Comparison of ENCODE assay signal across 13 cellular contexts in the genomic region with DNA sequence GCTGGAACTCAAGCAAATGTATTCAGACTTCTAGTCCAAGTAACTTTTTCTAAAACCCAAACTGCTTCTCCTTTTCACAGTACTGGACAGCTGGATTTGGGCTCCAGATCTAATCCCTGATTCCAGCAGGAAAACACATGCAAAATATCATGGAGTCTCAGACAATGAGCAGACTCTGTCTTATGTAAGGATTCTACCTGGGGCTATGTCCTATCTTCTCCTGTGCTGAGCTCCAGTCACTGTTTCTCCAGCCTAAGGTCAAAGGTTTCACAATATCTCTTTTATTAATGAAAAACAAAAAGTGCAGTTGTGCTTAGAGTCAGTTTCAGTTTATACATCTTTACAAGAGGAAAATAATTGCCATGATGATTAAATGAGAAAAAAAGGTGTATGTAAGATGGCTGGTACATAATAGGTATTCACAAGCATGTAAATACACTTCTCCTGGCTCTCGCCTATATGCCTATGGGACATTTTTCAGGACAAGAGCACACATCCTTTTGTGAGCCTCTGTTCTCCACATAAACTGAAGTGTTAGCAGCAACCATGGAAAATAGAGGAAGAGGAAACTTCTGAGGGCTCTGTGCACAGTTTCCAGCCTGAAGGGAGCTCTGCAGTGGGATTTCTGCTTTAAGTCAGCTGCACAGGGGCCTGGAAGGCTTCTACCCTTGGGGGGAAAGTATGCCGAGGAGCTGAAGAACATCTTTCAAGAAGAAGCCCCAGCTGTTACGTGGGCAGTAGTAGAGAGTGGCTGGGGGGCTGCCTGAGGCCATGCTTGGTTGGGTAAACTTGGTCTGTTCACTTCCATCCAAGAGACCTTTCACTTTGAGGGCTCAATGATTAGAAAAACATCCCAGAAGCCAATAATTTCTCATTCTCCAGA.
A peak's percentile ranks its signal among the peaks of the same experiment; 100 is the strongest.
DNase-seq lines count a peak whose midpoint lies in the region; ATAC-seq, FAIRE-seq and TF ChIP-seq lines count a peak whose summit lies in the region.
"Had no signal": no experiment of that assay in that cellular context is flagged by ENCODE, and none has a peak within 500 bp of the region (broad histone marks: within the 10 kb centered on the region; RNA-seq: fewer than 3 reads in every experiment).

No MANE protein-coding gene starts in this region.

- FAIRE-seq in kidney (lab: Jason Lieb, UNC): no peak

- H3K79me2 ChIP-seq in PC-9 (ENCODE audit: low read depth) (no peaks in the 10 kb centered on the region), osteoblast (ENCODE audit: insufficient read depth, low read length) (no peaks in the 10 kb centered on the region)

- H3K4me3 ChIP-seq in PC-9 (no peak overlapping the region), esophagus (ENCODE audit: low read depth in 1 of 2, low read length in 2 of 2) (no peak overlapping the region), osteoblast (ENCODE audit: insufficient read depth, low read length) (no peak overlapping the region), kidney (ENCODE audit: low read length in 2 of 2) (no peak overlapping the region)

- TF ChIP-seq CTCF in PC-9 (conservative IDR thresholded peaks at IDR 0.05): no peak
- TF ChIP-seq CTCF in osteoblast (IDR thresholded peaks at IDR 0.05; ENCODE audit: extremely low read depth, low read depth, low read length): no peak
- no peak for TF ChIP-seq CTCF in kidney (IDR thresholded peaks at IDR 0.05; ENCODE audit: borderline replicate concordance, extremely low read depth, insufficient read depth)

- H3K4me1 ChIP-seq in PC-9 (replicated peaks; ENCODE audit: insufficient read depth) (peaks cover 51% of the 10 kb centered on the region), esophagus (ENCODE audit: control insufficient read depth in 2 of 2, insufficient read depth in 2 of 2, low read length in 1 of 2) (peaks cover 0 to 2% of the 10 kb centered on the region in 2 donors), osteoblast (ENCODE audit: insufficient read depth, low read length) (peaks cover 20% of the 10 kb centered on the region), kidney (ENCODE audit: control insufficient read depth in 1 of 2, insufficient read depth in 1 of 2, low read depth in 1 of 2, low read length in 2 of 2) (peaks cover 0 to 12% of the 10 kb centered on the region in 2 donors)

- H4K20me1 ChIP-seq in PC-9 (ENCODE audit: insufficient read depth) (no peaks in the 10 kb centered on the region), osteoblast (ENCODE audit: insufficient read depth, low read length) (no peaks in the 10 kb centered on the region)

- peaks cover 39% of the 10 kb centered on the region for H3F3A ChIP-seq in PC-9 (ENCODE audit: insufficient read depth, low read depth)

- H3K27ac ChIP-seq in PC-9 (peak overlapping the region; percentile 36; the same call in 1 of the 2 replicates), esophagus (ENCODE audit: low read depth in 2 of 2, low read length in 1 of 2) (peak overlapping the region; percentile 19 to 47), osteoblast (ENCODE audit: low read depth, low read length) (peak overlapping the region; percentile 61), kidney (ENCODE audit: low read depth in 2 of 2, low read length in 2 of 2) (peak overlapping the region in 1 of 2 donors; percentile 38)

- intact Hi-C loops in PC-9 (cut with micrococcal nuclease; ENCODE audit: unreplicated experiment) (no loop called here), kidney (cut with DNase I) (no loop called here)

- H3K27me3 ChIP-seq in PC-9 (ENCODE audit: insufficient read depth, low read depth) (no peaks in the 10 kb centered on the region), esophagus (ENCODE audit: control insufficient read depth in 1 of 2, insufficient read depth in 2 of 2, low read length in 2 of 2) (no peaks in the 10 kb centered on the region), osteoblast (ENCODE audit: insufficient read depth, low read length) (no peaks in the 10 kb centered on the region)

- ATAC-seq in activated CD4-positive, CD25-positive, alpha-beta regulatory T cell treated with anti-CD3 and anti-CD28 coated beads, Interleukin-2, amount 50 U/mL, for 24 hours: no peak

- peak; percentile 17 to 20 for DNase-seq in AML-193 (lab: John Stamatoyannopoulos, UW)
- no peak for DNase-seq in PC-9
- DNase-seq in osteoblast (ENCODE audit: insufficient read length, low spot score, missing footprints): no peak
- no peak for DNase-seq in kidney
- DNase-seq in cerebellar nuclear complex (lab: John Stamatoyannopoulos, UW): no peak
- DNase-seq in stimulated activated CD4-positive, alpha-beta T cell treated with anti-CD3 and anti-CD28 coated beads, Interleukin-2, amount 100 ng/mL, for 24 hours: no peak
- DNase-seq: activated CD4-positive, alpha-beta T cell treated with anti-CD3 and anti-CD28 coated beads for 1 hour; naive B cell; NCI-H1694 treated with DMSO at 0.1 percent for 48 hours; OCI-M1; stimulated activated CD4-positive, alpha-beta T cell treated with anti-CD3 and anti-CD28 coated beads, Interleukin-2, amount 100 ng/mL, for 48 hours had no signal

- CTCF ChIA-PET in PC-9 (lab: Charles Lee): interaction anchor here (0.9 kb wide), 1 partner anchor 32 kb away, joined by 4 read pairs; no protein-coding TSS in a partner anchor

- no peaks in the 10 kb centered on the region for H3K9me2 ChIP-seq in PC-9 (ENCODE audit: insufficient read depth)

- POLR2A ChIA-PET in PC-9 (lab: Charles Lee; ENCODE audit: unreplicated experiment): no interaction called here

- no peak overlapping the region for H3K9ac ChIP-seq in kidney (ENCODE audit: low read length in 2 of 2)

- H3K4me2 ChIP-seq in PC-9 (0 out of 2 replicates have a peak overlapping the region, but pooled peaks have one; percentile 41), osteoblast (ENCODE audit: insufficient read depth, low read length) (no peak overlapping the region)

- no peaks in the 10 kb centered on the region for H3K9me3 ChIP-seq in PC-9 (ENCODE audit: insufficient read depth, low read depth)
- no peaks in the 10 kb centered on the region for H3K9me3 ChIP-seq in esophagus (ENCODE audit: control insufficient read depth in 2 of 2, insufficient read depth in 1 of 2, low read depth in 1 of 2, low read length in 1 of 2)
- H3K9me3 ChIP-seq in osteoblast (ENCODE audit: low read depth, low read length): no peaks in the 10 kb centered on the region
- peaks cover 0 to 3% of the 10 kb centered on the region in 2 donors for H3K9me3 ChIP-seq in kidney (ENCODE audit: control insufficient read depth in 1 of 2, low read length in 2 of 2)

- BruUV-seq in PC-9 (replicated peaks; lab: Mats Ljungman, UMichigan): no TSS peak

- H3K36me3 ChIP-seq in PC-9 (ENCODE audit: low read depth) (no peaks in the 10 kb centered on the region), esophagus (ENCODE audit: control insufficient read depth in 2 of 2, insufficient read depth in 2 of 2, low read length in 1 of 2) (no peaks in the 10 kb centered on the region), osteoblast (ENCODE audit: insufficient read depth, low read length) (no peaks in the 10 kb centered on the region), kidney (ENCODE audit: control insufficient read depth in 1 of 2, insufficient read depth in 2 of 2, low read length in 2 of 2) (no peaks in the 10 kb centered on the region)

- WGBS in esophagus, 2 donors: 80 to 90% methylated on average over 3 of the region's 3 CpGs

- H2AFZ ChIP-seq in PC-9: 0 out of 2 replicates have a peak overlapping the region, but pooled peaks have one; percentile 5
- peak overlapping the region; percentile 55 for H2AFZ ChIP-seq in osteoblast (ENCODE audit: low read length)

Comparison
In these comparisons a context has a peak if more than half of its experiments do, and no peak if none do; other contexts are left out.
1. DNase-seq: peak in AML-193 (2 of 2); none in PC-9 (0 of 2), osteoblast (single experiment), kidney (single experiment), cerebellar nuclear complex (0 of 2) and stimulated activated CD4-positive, alpha-beta T cell treated with anti-CD3 and anti-CD28 coated beads, Interleukin-2, amount 100 ng/mL, for 24 hours (0 of 2).